19 cellular contexts compared by ENCODE assay signal in genomic region chr5:139738193-139738592, GRCh38. TPM values are rescaled to one million over a fixed set of nuclear protein-coding genes. Genes with fewer than 3 reads are reported as not detected.
"Had no signal": no experiment of that assay in that cellular context is flagged by ENCODE, and none has a peak within 500 bp of the region (broad histone marks: within the 10 kb centered on the region; RNA-seq: fewer than 3 reads in every experiment).

No MANE protein-coding gene starts in this region.

- H3K27me3 Mint-ChIP-seq: activated CD8-positive, alpha-beta T cell treated with anti-CD3 and anti-CD28 coated beads for 36 hours; activated naive CD8-positive, alpha-beta T cell treated with anti-CD3 and anti-CD28 coated beads, Interleukin-2, amount 50 U/mL, for 24 hours; activated T-cell treated with anti-CD3 and anti-CD28 coated beads, Interleukin-2, amount 50 U/mL, for 24 hours; stimulated activated naive CD8-positive, alpha-beta T cell treated with anti-CD3 and anti-CD28 coated beads, Interleukin-15, amount 100 ng/mL, for 72 hours; T-helper 17 cell had no signal

- H3K27me3 ChIP-seq: esophagus muscularis mucosa, gastroesophageal sphincter, right atrium auricular region, upper lobe of left lung had no signal

- H3K4me1 Mint-ChIP-seq: T-helper 17 cell had no signal

- ATAC-seq: activated CD8-positive, alpha-beta T cell treated with anti-CD3 and anti-CD28 coated beads for 36 hours; activated naive CD8-positive, alpha-beta T cell treated with anti-CD3 and anti-CD28 coated beads, Interleukin-2, amount 50 U/mL, for 24 hours; gastroesophageal sphincter; stimulated activated naive CD8-positive, alpha-beta T cell treated with anti-CD3 and anti-CD28 coated beads, Interleukin-15, amount 100 ng/mL, for 72 hours; T-helper 17 cell had no signal

- H3K9me3 Mint-ChIP-seq: activated CD8-positive, alpha-beta T cell treated with anti-CD3 and anti-CD28 coated beads for 36 hours; activated naive CD4-positive, alpha-beta T cell treated with anti-CD3 and anti-CD28 coated beads for 36 hours; activated naive CD8-positive, alpha-beta T cell treated with anti-CD3 and anti-CD28 coated beads, Interleukin-2, amount 50 U/mL, for 24 hours; activated T-cell treated with anti-CD3 and anti-CD28 coated beads, Interleukin-2, amount 50 U/mL, for 24 hours; activated T-helper 2 cell treated with anti-CD3 and anti-CD28 coated beads, Interferon-gamma antibody, Interleukin-2, Interleukin-4, amounts not matched to agents 10 μg/mL and 5 μg/mL and 100 μg/mL, durations not matched to agents 14 hours and 24 hours and 36 hours; neural crest cell; stimulated activated naive CD8-positive, alpha-beta T cell treated with anti-CD3 and anti-CD28 coated beads, Interleukin-15, amount 100 ng/mL, for 72 hours had no signal

- H3K4me3 ChIP-seq: esophagus muscularis mucosa, gastroesophageal sphincter, prostate gland, right atrium auricular region, skin epidermis, thoracic aorta, upper lobe of left lung had no signal

- H3K36me3 ChIP-seq: esophagus muscularis mucosa, gastroesophageal sphincter, prostate gland, right atrium auricular region, thoracic aorta, upper lobe of left lung had no signal

- H3K27ac Mint-ChIP-seq: activated CD8-positive, alpha-beta T cell treated with anti-CD3 and anti-CD28 coated beads for 36 hours; activated naive CD8-positive, alpha-beta T cell treated with anti-CD3 and anti-CD28 coated beads, Interleukin-2, amount 50 U/mL, for 24 hours; activated T-cell treated with anti-CD3 and anti-CD28 coated beads, Interleukin-2, amount 50 U/mL, for 24 hours; activated T-helper 2 cell treated with anti-CD3 and anti-CD28 coated beads, Interferon-gamma antibody, Interleukin-2, Interleukin-4, amounts not matched to agents 10 μg/mL and 5 μg/mL and 100 μg/mL, durations not matched to agents 14 hours and 24 hours and 36 hours; stimulated activated naive CD8-positive, alpha-beta T cell treated with anti-CD3 and anti-CD28 coated beads, Interleukin-15, amount 100 ng/mL, for 72 hours; T-helper 17 cell had no signal

- H3K4me3 Mint-ChIP-seq: activated CD8-positive, alpha-beta T cell treated with anti-CD3 and anti-CD28 coated beads for 36 hours; activated naive CD4-positive, alpha-beta T cell treated with anti-CD3 and anti-CD28 coated beads for 36 hours; activated naive CD8-positive, alpha-beta T cell treated with anti-CD3 and anti-CD28 coated beads, Interleukin-2, amount 50 U/mL, for 24 hours; activated T-cell treated with anti-CD3 and anti-CD28 coated beads, Interleukin-2, amount 50 U/mL, for 24 hours; neural crest cell; stimulated activated naive CD8-positive, alpha-beta T cell treated with anti-CD3 and anti-CD28 coated beads, Interleukin-15, amount 100 ng/mL, for 72 hours; T-helper 17 cell had no signal

- DNase-seq: activated CD4-positive, alpha-beta T cell treated with anti-CD3 and anti-CD28 coated beads for 48 hours; activated CD8-positive, alpha-beta T cell treated with anti-CD3 and anti-CD28 coated beads for 36 hours; activated naive CD4-positive, alpha-beta T cell treated with anti-CD3 and anti-CD28 coated beads for 36 hours; activated naive CD8-positive, alpha-beta T cell treated with anti-CD3 and anti-CD28 coated beads, Interleukin-2, amount 50 U/mL, for 24 hours; activated T-cell treated with anti-CD3 and anti-CD28 coated beads, Interleukin-2, amount 50 U/mL, for 24 hours; aorta; cerebellar nuclear complex; effector CD8-positive, alpha-beta T cell; stimulated activated naive CD8-positive, alpha-beta T cell treated with anti-CD3 and anti-CD28 coated beads, Interleukin-15, amount 100 ng/mL, for 72 hours; T-helper 17 cell; upper lobe of left lung had no signal

RNA-seq across cellular contexts. Expression of gene PSD2, which starts 57.4 kb away (rescaled TPM):
- total RNA-seq: activated naive CD4-positive, alpha-beta T cell treated with anti-CD3 and anti-CD28 coated beads for 36 hours; activated T-helper 2 cell treated with anti-CD3 and anti-CD28 coated beads, Interferon-gamma antibody, Interleukin-2, Interleukin-4, amounts not matched to agents 10 μg/mL and 5 μg/mL and 100 μg/mL, durations not matched to agents 14 hours and 24 hours and 36 hours had no signal
